Comparison of ENCODE assay signal across 10 cellular contexts in genomic region chr17:40310882-40311391, GRCh38. TPM values are rescaled to one million over a fixed set of nuclear protein-coding genes. Genes with fewer than 3 reads are reported as not detected.
DNase-seq lines count a peak whose midpoint lies in the region; ATAC-seq and TF ChIP-seq lines count a peak whose summit lies in the region.
"Had no signal": no experiment of that assay in that cellular context is flagged by ENCODE, and none has a peak within 500 bp of the region (broad histone marks: within the 10 kb centered on the region; RNA-seq: fewer than 3 reads in every experiment).

No MANE protein-coding gene starts in this region.

- H3K4me1 ChIP-seq in RWPE2 (ENCODE audit: insufficient read depth, poor library complexity, severe bottlenecking): peaks cover 84% of the 10 kb centered on the region
- H3K4me1 ChIP-seq in cardiac muscle cell (ENCODE audit: low read depth): peaks cover 87% of the 10 kb centered on the region

- DNase-seq in GM10266 (ENCODE audit: extremely low spot score) (peak; percentile 38), RWPE2 (ENCODE audit: low spot score) (no peak), cardiac muscle cell (ENCODE audit: low read depth in 1 of 2, low spot score in 1 of 2) (no peak), retina (peak; percentile 94), NCI-H446 treated with DMSO at 0.1 percent for 48 hours (lab: John Stamatoyannopoulos, UW) (no peak), NCI-H2171 treated with DMSO at 0.1 percent for 48 hours (lab: John Stamatoyannopoulos, UW) (no peak)
- no peak for DNase-seq in activated T-cell treated with anti-CD3 and anti-CD28 coated beads, Interleukin-2, amount 50 U/mL, for 1 hour
- DNase-seq: amygdala, NCI-H146 had no signal

- no peaks in the 10 kb centered on the region for H3K27me3 ChIP-seq in RWPE2 (ENCODE audit: insufficient read depth, poor library complexity, severe bottlenecking)
- H3K27me3 ChIP-seq in cardiac muscle cell: no peaks in the 10 kb centered on the region

- no peak for TF ChIP-seq CTCF in GM10266 (IDR thresholded peaks at IDR 0.05; ENCODE audit: control insufficient read depth, insufficient read depth, low read depth, missing control alignments)
- no peak for TF ChIP-seq CTCF in RWPE2 (IDR thresholded peaks at IDR 0.05; ENCODE audit: poor library complexity, severe bottlenecking)
- TF ChIP-seq CTCF in cardiac muscle cell (IDR thresholded peaks at IDR 0.05; ENCODE audit: low read depth, low read length): no peak

- H3K27ac ChIP-seq in RWPE2 (ENCODE audit: poor library complexity, severe bottlenecking): peak overlapping the region; percentile 97
- peak overlapping the region; percentile 47 for H3K27ac ChIP-seq in cardiac muscle cell

- H3K4me3 ChIP-seq in RWPE2 (ENCODE audit: severe bottlenecking) (no peak overlapping the region), cardiac muscle cell (peak overlapping the region; percentile 97)

- H3K9me3 ChIP-seq in RWPE2 (ENCODE audit: severe bottlenecking) (no peaks in the 10 kb centered on the region), cardiac muscle cell (ENCODE audit: low read depth) (no peaks in the 10 kb centered on the region)

- H3K36me3 ChIP-seq in RWPE2 (ENCODE audit: low read depth): no peaks in the 10 kb centered on the region
- no peaks in the 10 kb centered on the region for H3K36me3 ChIP-seq in cardiac muscle cell

- ATAC-seq in RWPE2 (ENCODE audit: low read depth) (no peak), HG02973 (IDR thresholded peaks at IDR 0.05; ENCODE audit: unreplicated experiment) (no peak)

RNA-seq across cellular contexts. Expression of gene RARA, which starts 2.0 kb away (rescaled TPM):
- 58.9 and 61.3 TPM in 2 replicates for total RNA-seq in cardiac muscle cell
- 33.2 and 43.4 TPM in 2 replicates for polyA plus RNA-seq in cardiac muscle cell

RNA-seq across cellular contexts. Expression of gene CDC6, which starts 23.3 kb away (rescaled TPM):
- total RNA-seq in cardiac muscle cell: 7.7 and 16.1 TPM in 2 replicates
- polyA plus RNA-seq in cardiac muscle cell: 7.2 and 20.1 TPM in 2 replicates

RNA-seq across cellular contexts. Expression of gene GJD3, which starts 53.6 kb away (rescaled TPM):
- total RNA-seq in cardiac muscle cell: 0.48 and 1.7 TPM in 2 replicates
- polyA plus RNA-seq in cardiac muscle cell: 4.6 and 8.6 TPM in 2 replicates

Comparison
In these comparisons a context has a peak if more than half of its experiments do, and no peak if none do; other contexts are left out.
1. DNase-seq: peak in GM10266 (single experiment) and retina (single experiment); none in RWPE2 (single experiment), cardiac muscle cell (0 of 2), NCI-H446 treated with DMSO at 0.1 percent for 48 hours (single experiment), NCI-H2171 treated with DMSO at 0.1 percent for 48 hours (single experiment) and activated T-cell treated with anti-CD3 and anti-CD28 coated beads, Interleukin-2, amount 50 U/mL, for 1 hour (single experiment).